Comparison of ENCODE assay signal across 29 cellular contexts in the genomic region with DNA sequence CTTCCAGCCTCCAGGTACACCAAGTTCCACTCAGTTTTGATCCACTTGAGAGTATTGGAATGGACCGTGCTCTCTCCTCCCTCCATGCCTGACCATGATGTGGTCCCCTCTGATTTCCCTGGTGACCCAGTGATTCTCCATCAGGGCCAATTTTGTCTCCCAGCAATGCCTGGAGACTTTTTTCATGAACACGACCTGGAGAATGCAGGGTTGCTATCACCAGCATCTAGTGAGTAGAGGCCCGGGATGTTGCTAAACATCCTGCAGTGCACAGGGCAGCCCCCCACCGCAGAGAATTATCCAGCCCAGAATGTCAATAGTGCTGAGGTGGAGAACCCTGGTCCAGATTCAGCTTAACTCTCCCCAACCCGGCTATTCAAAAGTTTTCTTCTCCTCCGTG.
"Had no signal": no experiment of that assay in that cellular context is flagged by ENCODE, and none has a peak within 500 bp of the region (broad histone marks: within the 10 kb centered on the region; RNA-seq: fewer than 3 reads in every experiment).

No MANE protein-coding gene starts in this region.

- H3K27ac ChIP-seq: ascending aorta, cardiac muscle cell, VCaP had no signal

- H3K27me3 ChIP-seq: ascending aorta, cardiac muscle cell had no signal

- H3K4me1 ChIP-seq: ascending aorta had no signal

- H3K4me3 ChIP-seq: ascending aorta, cardiac muscle cell had no signal

- DNase-seq: activated B cell treated with CpG ODN at 0.5 μM for 24 hours; activated CD4-positive, alpha-beta memory T cell treated with anti-CD3 and anti-CD28 coated beads for 36 hours; activated CD4-positive, alpha-beta T cell treated with anti-CD3 and anti-CD28 coated beads for 4 hours; activated CD4-positive, alpha-beta T cell treated with anti-CD3 and anti-CD28 coated beads, Interleukin-2, amount 10 ng/mL, durations not matched to agents 24 days and 14 days; activated CD4-positive, alpha-beta T cell treated with anti-CD3 and anti-CD28 coated beads, Interleukin-2, amount 50 U/mL, for 1 hour; activated CD4-positive, alpha-beta T cell treated with anti-CD3 and anti-CD28 coated beads, Interleukin-2, amount 50 U/mL, for 4 hours; activated CD4-positive, CD25-positive, alpha-beta regulatory T cell treated with anti-CD3 and anti-CD28 coated beads, Interleukin-2, amount 50 U/mL, for 72 hours; activated CD8-positive, alpha-beta memory T cell treated with anti-CD3 and anti-CD28 coated beads, Interleukin-2, amount 50 U/mL, for 4 hours; activated CD8-positive, alpha-beta T cell treated with anti-CD3 and anti-CD28 coated beads for 36 hours; activated effector memory CD4-positive, alpha-beta T cell treated with anti-CD3 and anti-CD28 coated beads, Interleukin-2, amount 50 U/mL, for 16 hours; activated gamma-delta T cell treated with Interleukin-2 at 50 U/mL for 16 hours; activated naive CD4-positive, alpha-beta T cell; activated naive CD4-positive, alpha-beta T cell treated with anti-CD3 and anti-CD28 coated beads, Interleukin-2, amount 10 ng/mL, durations not matched to agents 7 days and 5 days; activated naive CD8-positive, alpha-beta T cell treated with anti-CD3 and anti-CD28 coated beads, Interleukin-2, amount 10 ng/mL, durations not matched to agents 7 days and 5 days; activated naive CD8-positive, alpha-beta T cell treated with anti-CD3 and anti-CD28 coated beads, Interleukin-2, amount 50 U/mL, for 24 hours; activated T-cell treated with anti-CD3 and anti-CD28 coated beads for 4 hours; activated T-cell treated with anti-CD3 and anti-CD28 coated beads, Interleukin-2, amount 50 U/mL, for 1 hour; activated T-cell treated with anti-CD3 and anti-CD28 coated beads, Interleukin-2, amount 50 U/mL, for 4 hours; activated T-cell treated with anti-CD3 and anti-CD28 coated beads, Interleukin-2, amount 50 U/mL, for 72 hours; amygdala; anterior cingulate cortex; caudate nucleus; cerebellar nuclear complex; T-helper 2 cell; T-helper 9 cell had no signal

- ATAC-seq: activated CD8-positive, alpha-beta T cell treated with anti-CD3 and anti-CD28 coated beads for 36 hours; activated naive CD8-positive, alpha-beta T cell treated with anti-CD3 and anti-CD28 coated beads, Interleukin-2, amount 50 U/mL, for 24 hours; activated T-cell treated with anti-CD3 and anti-CD28 coated beads, Interleukin-2, amount 50 U/mL, for 4 hours; activated T-cell treated with anti-CD3 and anti-CD28 coated beads, Interleukin-2, amount 50 U/mL, for 72 hours; activated T-helper 17 cell treated with anti-CD3 and anti-CD28 coated beads, Interleukin-2, amount 50 U/mL, for 72 hours had no signal

- H3K9me3 ChIP-seq: ascending aorta had no signal

- H3K36me3 ChIP-seq: ascending aorta, cardiac muscle cell had no signal
